Comparison of ENCODE assay signal across 9 cellular contexts in genomic region chr11:102109896-102110760, GRCh38. TPM values are rescaled to one million over a fixed set of nuclear protein-coding genes. Genes with fewer than 3 reads are reported as not detected.
DNase-seq lines count a peak whose midpoint lies in the region; ATAC-seq, FAIRE-seq and TF ChIP-seq lines count a peak whose summit lies in the region.
"Had no signal": no experiment of that assay in that cellular context is flagged by ENCODE, and none has a peak within 500 bp of the region (broad histone marks: within the 10 kb centered on the region; RNA-seq: fewer than 3 reads in every experiment).

Gene YAP1, plus strand, starts transcription at chr11:102110447. Its CDS starts 402 bp downstream, at chr11:102110849.

- no peaks in the 10 kb centered on the region for H3K4me1 ChIP-seq in right cardiac atrium (ENCODE audit: control insufficient read depth, insufficient read depth, low read length)

- peaks cover 48% of the 10 kb centered on the region for H3K27me3 ChIP-seq in CD4-positive, alpha-beta T cell (ENCODE audit: control insufficient read depth, insufficient read depth, low read length)
- no peaks in the 10 kb centered on the region for H3K27me3 ChIP-seq in right cardiac atrium (ENCODE audit: control insufficient read depth, insufficient read depth)

- no peaks in the 10 kb centered on the region for H3K36me3 Mint-ChIP-seq in CD4-positive, alpha-beta T cell (ENCODE audit: low read depth)
- H3K36me3 Mint-ChIP-seq in T-helper 17 cell (ENCODE audit: low read depth): peaks cover 2% of the 10 kb centered on the region

- no peak within 1 kb of the TSS for H3K27ac ChIP-seq in CD4-positive, alpha-beta T cell (ENCODE audit: low read depth, low read length)
- peak within 1 kb of the TSS; percentile 97 for H3K27ac ChIP-seq in right cardiac atrium (ENCODE audit: low read length)

- intact Hi-C loops in CD4-positive, alpha-beta T cell (cut with DNase I, micrococcal nuclease): no loop called here
- intact Hi-C loops in right cardiac atrium (cut with DNase I): loop anchor here in 3 of 4 donors (5.0 to 10.0 kb wide), 5 partner anchors 55 to 157 kb away; no protein-coding TSS in a partner anchor

- POLR2A ChIA-PET in CD4-positive, alpha-beta T cell (lab: Charles Lee): no interaction called here

- peaks cover 70% of the 10 kb centered on the region for H3K27me3 Mint-ChIP-seq in CD4-positive, alpha-beta T cell
- H3K27me3 Mint-ChIP-seq in T-helper 17 cell: peaks cover 16% of the 10 kb centered on the region

- peak; percentile 36 to 68 (median 50) for DNase-seq in CD4-positive, alpha-beta T cell
- DNase-seq in GM20000 (ENCODE audit: low spot score) (peak; percentile 80), HPDE6-E6E7 (ENCODE audit: extremely low spot score) (peak; percentile 48), T-helper 17 cell (peak; percentile 36 to 51 (median 48)), anterior cingulate cortex (lab: John Stamatoyannopoulos, UW) (peak in 51 of 58 donors; percentile 15 to 76 (median 46)), right cardiac atrium (peak; percentile 92 to 96 (median 96)), pulmonary artery endothelial cell (ENCODE audit: low read depth, low spot score) (peak; percentile 65), urothelium cell line (ENCODE audit: low spot score) (peak; percentile 85)

- no peaks in the 10 kb centered on the region for H3K9me3 ChIP-seq in CD4-positive, alpha-beta T cell (ENCODE audit: control insufficient read depth, low read length)
- H3K9me3 ChIP-seq in T-helper 17 cell (ENCODE audit: control insufficient read depth, low read length, poor library complexity, severe bottlenecking): no peaks in the 10 kb centered on the region
- no peaks in the 10 kb centered on the region for H3K9me3 ChIP-seq in right cardiac atrium (ENCODE audit: control insufficient read depth, low read length)

- ATAC-seq in CD4-positive, alpha-beta T cell (ENCODE audit: poor library complexity): peak; percentile 61
- peak; percentile 81 for ATAC-seq in T-helper 17 cell
- peak; percentile 93 to 94 for ATAC-seq in right cardiac atrium

- CTCF ChIA-PET in CD4-positive, alpha-beta T cell (lab: Charles Lee): no interaction called here

- no peak for TF ChIP-seq CTCF in CD4-positive, alpha-beta T cell (IDR thresholded peaks at IDR 0.05)
- no peak for TF ChIP-seq CTCF in GM20000 (IDR thresholded peaks at IDR 0.05; ENCODE audit: extremely low read depth, missing control alignments)

- peaks cover 12% of the 10 kb centered on the region for H3K4me1 Mint-ChIP-seq in CD4-positive, alpha-beta T cell (ENCODE audit: low read depth)
- H3K4me1 Mint-ChIP-seq in T-helper 17 cell: peaks cover 10% of the 10 kb centered on the region

- no peaks in the 10 kb centered on the region for H3K9me3 Mint-ChIP-seq in CD4-positive, alpha-beta T cell

- no peak within 1 kb of the TSS for H3K27ac Mint-ChIP-seq in CD4-positive, alpha-beta T cell
- peak within 1 kb of the TSS; percentile 86 for H3K27ac Mint-ChIP-seq in T-helper 17 cell

- WGBS in right cardiac atrium: under 1% methylated on average over 104 of the region's 104 CpGs

- peak within 1 kb of the TSS; percentile 99 for H3K4me3 ChIP-seq in right cardiac atrium (ENCODE audit: low read length)

- peak; percentile 69 for FAIRE-seq in urothelium cell line (lab: Jason Lieb, UNC)
- FAIRE-seq: endometrium had no signal

- H3K4me3 Mint-ChIP-seq in CD4-positive, alpha-beta T cell: peak within 1 kb of the TSS; percentile 94
- H3K4me3 Mint-ChIP-seq in T-helper 17 cell: peak within 1 kb of the TSS; percentile 99

RNA-seq across cellular contexts. Expression of gene YAP1, which starts in this region (rescaled TPM):
- under 1 TPM in 1 of 2 experiments, not detected in 1; 0.06 TPM for total RNA-seq in CD4-positive, alpha-beta T cell
- total RNA-seq in T-helper 17 cell: under 1 TPM in 1 of 2 donors, not detected in 1; 0.20 TPM
- total RNA-seq in right cardiac atrium: 100 to 1,000 TPM in 3 of 4 donors, 10 to 100 TPM in 1; 97.4 to 112 (median 106) TPM
- polyA plus RNA-seq in right cardiac atrium: 32.0 TPM
- total RNA-seq in pulmonary artery endothelial cell: 25.6 and 32.0 TPM in 2 replicates

Comparison
In these comparisons a context has a peak if more than half of its experiments do, and no peak if none do; other contexts are left out.
1. RNA of gene YAP1 (total RNA-seq): 97.4 to 112 TPM in right cardiac atrium and 25.6 to 32.0 TPM in pulmonary artery endothelial cell; 0.20 TPM in T-helper 17 cell and 0.06 TPM in CD4-positive, alpha-beta T cell; every median in the first group is over 10 times any median in the second.
2. Peak in DNase-seq and ATAC-seq in CD4-positive, alpha-beta T cell; RNA of the gene not detected or under 1 TPM.
3. Peak in DNase-seq and ATAC-seq in T-helper 17 cell; RNA of the gene not detected or under 1 TPM.
4. DNase-seq: peak in every context shown above with its lines; median percentile 96 in right cardiac atrium; 85 in urothelium cell line; 80 in GM20000; 65 in pulmonary artery endothelial cell; 50 in CD4-positive, alpha-beta T cell; 48 in HPDE6-E6E7; 48 in T-helper 17 cell; 46 in anterior cingulate cortex.
5. intact Hi-C loops: an anchor here in right cardiac atrium (5.0 to 10.0 kb wide); none called in CD4-positive, alpha-beta T cell.
6. Peak in every context shown above with its lines, with median percentiles within 50 percentile points of each other: ATAC-seq.